ENCODE assay signal across 8 cellular contexts in the genomic region with DNA sequence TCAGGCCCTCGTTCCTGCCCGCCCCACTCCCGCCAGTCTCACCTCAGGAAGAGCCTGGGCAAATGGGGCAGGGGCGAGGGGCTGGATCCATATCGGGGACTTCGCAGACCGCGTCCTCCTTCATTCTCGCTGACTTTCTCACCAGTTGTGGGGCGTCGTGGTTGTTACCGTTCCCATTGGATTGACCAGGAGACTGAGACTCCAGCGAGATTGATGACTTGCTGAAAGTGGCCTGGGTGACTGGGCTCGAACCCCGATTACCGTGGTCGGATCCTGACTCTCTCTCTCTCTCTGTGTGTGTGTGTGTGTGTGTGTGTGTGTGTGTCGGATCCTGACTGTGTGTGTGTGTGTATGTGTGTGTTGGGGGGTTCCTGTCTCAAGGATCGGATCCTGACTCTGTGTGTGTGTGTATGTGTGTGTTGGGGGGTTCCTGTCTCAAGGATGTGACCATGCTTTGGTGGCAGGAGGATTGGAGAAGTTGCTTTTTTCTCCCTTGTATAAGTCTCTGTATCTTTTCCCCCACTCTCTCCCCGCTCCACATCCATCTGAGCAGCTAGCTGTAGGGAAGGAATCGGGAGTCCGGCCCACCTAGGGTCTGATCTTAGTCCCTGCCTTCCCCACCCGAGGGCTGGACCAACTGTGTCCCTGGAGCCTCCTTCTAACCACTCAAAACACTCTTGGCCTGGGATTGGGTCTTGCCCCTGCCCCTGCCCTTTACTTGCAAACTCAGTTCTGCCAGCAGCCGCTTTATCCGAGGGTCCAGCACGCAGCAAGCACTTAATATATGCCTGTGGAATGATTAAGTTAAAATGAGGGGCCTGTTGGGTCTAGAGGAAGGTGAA. TPM values are rescaled to one million over a fixed set of nuclear protein-coding genes. Genes with fewer than 3 reads are reported as not detected.
DNase-seq lines count a peak whose midpoint lies in the region; TF ChIP-seq lines count a peak whose summit lies in the region.

No MANE protein-coding gene starts in this region.

- H3K36me3 ChIP-seq in adrenal gland (replicated peaks in 1 of 2), result no peaks in the 10 kb centered on the region
- peaks cover 3% of the 10 kb centered on the region for H3K36me3 ChIP-seq in iPS-15b (ENCODE audit: control insufficient read depth, insufficient read depth, low read length)
- H3K36me3 ChIP-seq in spleen, result peaks cover 0 to 25% (median 3%) of the 10 kb centered on the region in 6 donors

- H3K27me3 ChIP-seq in adrenal gland, result no peaks in the 10 kb centered on the region
- H3K27me3 ChIP-seq in iPS-15b (ENCODE audit: control insufficient read depth, insufficient read depth, low read length), result no peaks in the 10 kb centered on the region
- no peaks in the 10 kb centered on the region for H3K27me3 ChIP-seq in spleen (replicated peaks in 1 of 7)

- TF ChIP-seq CTCF in Calu3 (IDR thresholded peaks at IDR 0.05; ENCODE audit: unreplicated experiment) (no peak), adrenal gland (IDR thresholded peaks at IDR 0.05) (no peak), spleen (IDR thresholded peaks at IDR 0.05 in 8 of 11, conservative IDR thresholded peaks at IDR 0.05 in 3 of 11) (no peak)

- peak overlapping the region; percentile 73 for H3K27ac Mint-ChIP-seq in Calu3 (ENCODE audit: unreplicated experiment)

- peak overlapping the region; percentile 87 for H3K9ac ChIP-seq in iPS-15b (ENCODE audit: low read depth, low read length)

- BruUV-seq in Calu3 (replicated peaks; lab: Mats Ljungman, UMichigan), result TSS peak; percentile 79

- peak overlapping the region; percentile 80 for H3K4me3 Mint-ChIP-seq in Calu3 (ENCODE audit: low read depth, unreplicated experiment)

- peaks cover 8% of the 10 kb centered on the region for H3K4me1 Mint-ChIP-seq in Calu3 (ENCODE audit: low read depth, unreplicated experiment)

- H3K9me3 Mint-ChIP-seq in Calu3 (ENCODE audit: low read depth, unreplicated experiment), result no peaks in the 10 kb centered on the region

- WGBS in adrenal gland, 4 donors, result 2 to 3% (median 2%) methylated on average over 13 to 26 of the region's 26 CpGs
- 1 to 3% (median 3%) methylated on average over 15 to 26 of the region's 26 CpGs for WGBS in spleen, 5 donors

- CTCF ChIA-PET in Calu3 (lab: Charles Lee), result no interaction called here

- H3K27ac ChIP-seq in adrenal gland (peak overlapping the region; percentile 58 to 97 (median 96)), spleen (peak overlapping the region; percentile 76 to 99 (median 97))

- H3K27me3 Mint-ChIP-seq in Calu3 (ENCODE audit: unreplicated experiment), result peaks cover 32% of the 10 kb centered on the region

- H3K4me1 ChIP-seq in adrenal gland (replicated peaks in 1 of 2), result peaks cover 39 to 52% of the 10 kb centered on the region in 2 donors
- H3K4me1 ChIP-seq in iPS-15b (ENCODE audit: control insufficient read depth, insufficient read depth, low read length), result peaks cover 25% of the 10 kb centered on the region
- H3K4me1 ChIP-seq in spleen, result peaks cover 35 to 90% (median 69%) of the 10 kb centered on the region in 6 donors

- no peak for TF ChIP-seq POLR2A in adrenal gland (IDR thresholded peaks at IDR 0.05)
- no peak for TF ChIP-seq POLR2A in spleen (IDR thresholded peaks at IDR 0.05)

- intact Hi-C loops in Calu3 (cut with micrococcal nuclease; ENCODE audit: unreplicated experiment), result no loop called here
- intact Hi-C loops in adrenal gland (cut with DNase I), result no loop called here
- intact Hi-C loops in spleen (cut with DNase I; ENCODE audit: low total_unique reads), result loop anchor here (5.0 kb wide), 1 partner anchor 55 kb away; no protein-coding TSS in a partner anchor

- peaks cover 26% of the 10 kb centered on the region for H3K36me3 Mint-ChIP-seq in Calu3 (ENCODE audit: insufficient read depth, unreplicated experiment)

- DNase-seq in Calu3, result no peak
- DNase-seq in Jurkat, Clone E6-1 (ENCODE audit: low read depth, low spot score), result no peak
- DNase-seq in adrenal gland, result peak in 3 of 7 donors; percentile 52 to 70 (median 61)
- DNase-seq in spleen, result no peak
- no peak for DNase-seq in T-helper 9 cell
- DNase-seq in 8988T, result no peak
- DNase-seq in iPS-NIHi7 (ENCODE audit: extremely low spot score), result no peak

- H3K4me3 ChIP-seq in Jurkat, Clone E6-1 (ENCODE audit: low read length), result peak overlapping the region; percentile 64
- H3K4me3 ChIP-seq in adrenal gland (peak overlapping the region; percentile 62 to 97 (median 92)), iPS-15b (ENCODE audit: low read depth, low read length) (peak overlapping the region; percentile 95), spleen (peak overlapping the region; percentile 59 to 99 (median 83))

- no peaks in the 10 kb centered on the region for H3K9me3 ChIP-seq in adrenal gland (replicated peaks in 1 of 3)
- no peaks in the 10 kb centered on the region for H3K9me3 ChIP-seq in iPS-15b (ENCODE audit: control insufficient read depth, insufficient read depth, low read length)
- no peaks in the 10 kb centered on the region for H3K9me3 ChIP-seq in spleen

RNA-seq across cellular contexts. Expression of a gene that starts 0.6 kb away (rescaled TPM):
- total RNA-seq in Calu3 (2022) (2.0 and 2.4 TPM in 2 replicates), adrenal gland (10 to 100 TPM; 31.3 to 62.9 (median 50.3) TPM), spleen (100 to 1,000 TPM; 124 to 249 (median 156) TPM)
- 6.6 TPM for polyA plus RNA-seq in Jurkat, Clone E6-1 (2012; ENCODE audit: insufficient read depth, insufficient read length)
- polyA plus RNA-seq in adrenal gland (10 to 100 TPM; 20.4 to 49.3 (median 33.7) TPM), spleen (100 to 1,000 TPM in 1 of 3 donors, 10 to 100 TPM in 2; 33.9 to 130 (median 40.3) TPM)

RNA-seq across cellular contexts. Expression of a gene that starts 16.9 kb away (rescaled TPM):
- total RNA-seq in Calu3 (2022) (33.9 and 51.5 TPM in 2 replicates), adrenal gland (1 to 10 TPM in 5 of 8 donors, under 1 TPM in 3; 0.26 to 3.8 (median 1.7) TPM), spleen (10 to 100 TPM in 1 of 7 donors, 1 to 10 TPM in 6; 3.8 to 10.3 (median 6.6) TPM)
- 29.9 TPM for polyA plus RNA-seq in Jurkat, Clone E6-1 (2012; ENCODE audit: insufficient read depth, insufficient read length)
- polyA plus RNA-seq in adrenal gland (1 to 10 TPM in 2 of 3 donors, under 1 TPM in 1; 0.33 to 6.0 (median 3.0) TPM), spleen (1 to 10 TPM; 5.9 to 7.9 (median 7.7) TPM)
